ENCODE assay signal across 21 cellular contexts in genomic region chr4:81173213-81173612, GRCh38. TPM values are rescaled to one million over a fixed set of nuclear protein-coding genes. Genes with fewer than 3 reads are reported as not detected.
"Had no signal": no experiment of that assay in that cellular context is flagged by ENCODE, and none has a peak within 500 bp of the region (broad histone marks: within the 10 kb centered on the region; RNA-seq: fewer than 3 reads in every experiment).

No MANE protein-coding gene starts in this region.

- ATAC-seq: activated naive CD8-positive, alpha-beta T cell treated with anti-CD3 and anti-CD28 coated beads, Interleukin-2, amount 50 U/mL, for 24 hours; body of pancreas; left ventricle myocardium superior; natural killer cell treated with Interleukin-12 subunit alpha and Interleukin-12 subunit beta and Interleukin-15 and Interleukin-18, amount 100 ng/mL, for 72 hours had no signal

- H3K36me3 ChIP-seq: sigmoid colon, spleen, upper lobe of left lung had no signal

- H3K9me3 ChIP-seq: body of pancreas, sigmoid colon, upper lobe of left lung had no signal

- H3K27me3 ChIP-seq: body of pancreas, sigmoid colon, spleen, upper lobe of left lung had no signal

- DNase-seq: activated CD4-positive, alpha-beta T cell treated with anti-CD3 and anti-CD28 coated beads for 4 hours; activated CD4-positive, alpha-beta T cell treated with anti-CD3 and anti-CD28 coated beads, Interleukin-2, amount 50 U/mL, for 48 hours; activated CD4-positive, CD25-positive, alpha-beta regulatory T cell; activated effector memory CD4-positive, alpha-beta T cell treated with anti-CD3 and anti-CD28 coated beads, Interleukin-2, amount 50 U/mL, for 16 hours; activated naive CD4-positive, alpha-beta T cell treated with anti-CD3 and anti-CD28 coated beads, Interleukin-2, amount 50 U/mL, for 16 hours; activated naive CD8-positive, alpha-beta T cell treated with anti-CD3 and anti-CD28 coated beads, Interleukin-2, amount 50 U/mL, for 24 hours; body of pancreas; effector CD4-positive, alpha-beta T cell; erythroblast; kidney glomerular epithelial cell; left ventricle myocardium superior; retina; sigmoid colon; spleen; stimulated activated CD4-positive, alpha-beta T cell treated with anti-CD3 and anti-CD28 coated beads, Interleukin-4, amount 100 ng/mL, for 1 hour; stimulated activated naive CD4-positive, alpha-beta T cell; T1000; upper lobe of left lung had no signal

- H3K4me1 ChIP-seq: body of pancreas, sigmoid colon, spleen, upper lobe of left lung had no signal

- H3K4me3 ChIP-seq: body of pancreas, sigmoid colon, spleen, upper lobe of left lung had no signal

- H3K27ac ChIP-seq: body of pancreas, sigmoid colon, spleen, upper lobe of left lung had no signal

RNA-seq across cellular contexts. Expression of gene PRKG2, which starts 41.8 kb away (rescaled TPM):
- total RNA-seq: chondrocyte, osteocyte had no signal
